In the genomic region with DNA sequence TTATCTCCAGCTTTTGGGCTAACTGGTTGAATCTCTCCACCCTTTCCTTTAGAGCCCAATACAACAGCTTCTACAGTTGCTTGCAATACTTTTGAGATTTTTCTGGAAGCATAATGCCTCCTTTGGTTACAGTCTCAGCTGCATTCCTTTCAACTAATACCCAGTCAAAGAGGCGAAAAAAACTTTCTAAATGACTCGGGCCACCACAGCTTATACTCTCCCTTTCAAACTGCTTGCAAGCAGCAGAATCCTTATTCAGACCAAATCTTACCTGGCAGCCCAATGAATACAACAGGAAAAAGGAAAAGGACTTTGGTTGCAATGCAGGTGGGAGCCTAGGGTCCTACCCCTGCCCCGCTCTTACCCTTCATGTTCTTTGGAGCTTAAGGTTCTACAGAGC, we compare ENCODE assay signal across 20 cellular contexts. TPM values are rescaled to one million over a fixed set of nuclear protein-coding genes. Genes with fewer than 3 reads are reported as not detected.
DNase-seq lines count a peak whose midpoint lies in the region; ATAC-seq and TF ChIP-seq lines count a peak whose summit lies in the region.
"Had no signal": no experiment of that assay in that cellular context is flagged by ENCODE, and none has a peak within 500 bp of the region (broad histone marks: within the 10 kb centered on the region; RNA-seq: fewer than 3 reads in every experiment).

No MANE protein-coding gene starts in this region.

- H3K27me3 Mint-ChIP-seq in activated CD4-positive, alpha-beta T cell treated with anti-CD3 and anti-CD28 coated beads for 36 hours = no peaks in the 10 kb centered on the region
- no peaks in the 10 kb centered on the region for H3K27me3 Mint-ChIP-seq in stimulated activated naive CD8-positive, alpha-beta T cell treated with anti-CD3 and anti-CD28 coated beads, Interleukin-15, Interleukin-2, amounts not matched to agents 100 ng/mL and 50 ng/mL, for 24 hours
- H3K27me3 Mint-ChIP-seq in activated naive CD8-positive, alpha-beta T cell treated with anti-CD3 and anti-CD28 coated beads, Interleukin-2, amount 50 U/mL, for 24 hours = no peaks in the 10 kb centered on the region
- H3K27me3 Mint-ChIP-seq in stimulated activated naive CD8-positive, alpha-beta T cell treated with anti-CD3 and anti-CD28 coated beads, Interleukin-15, amount 100 ng/mL, for 72 hours = no peaks in the 10 kb centered on the region
- peaks cover 4% of the 10 kb centered on the region for H3K27me3 Mint-ChIP-seq in H9 (ENCODE audit: low read depth)

- no peak overlapping the region for H3K4ac ChIP-seq in H9 (ENCODE audit: low read depth, low read length)

- H3K27me3 ChIP-seq in H9 (ENCODE audit: insufficient read depth, low read length) (no peaks in the 10 kb centered on the region), dorsolateral prefrontal cortex (peaks cover 0 to 74% (median 4%) of the 10 kb centered on the region in 45 donors)
- H3K27me3 ChIP-seq: BLaER1 treated with 17β-estradiol and CSF1 and Interleukin-3, amounts not matched to agents 10 nM and 100 nM had no signal

- no peaks in the 10 kb centered on the region for H3K79me2 ChIP-seq in H9 (ENCODE audit: insufficient read depth, low read length)

- no CpG with 5 or more reads among the region's 3 CpGs for WGBS in H9 (ENCODE audit: extremely low coverage, insufficient read length, low lambda C conversion rate)

- H3K4me3 Mint-ChIP-seq in activated CD4-positive, alpha-beta T cell treated with anti-CD3 and anti-CD28 coated beads for 36 hours = no peak overlapping the region
- peak overlapping the region; percentile 65 for H3K4me3 Mint-ChIP-seq in stimulated activated naive CD8-positive, alpha-beta T cell treated with anti-CD3 and anti-CD28 coated beads, Interleukin-15, Interleukin-2, amounts not matched to agents 100 ng/mL and 50 ng/mL, for 24 hours
- H3K4me3 Mint-ChIP-seq in activated naive CD8-positive, alpha-beta T cell treated with anti-CD3 and anti-CD28 coated beads, Interleukin-2, amount 50 U/mL, for 24 hours = peak overlapping the region; percentile 48
- H3K4me3 Mint-ChIP-seq in stimulated activated naive CD8-positive, alpha-beta T cell treated with anti-CD3 and anti-CD28 coated beads, Interleukin-15, amount 100 ng/mL, for 72 hours = peak overlapping the region; percentile 32 to 48
- H3K4me3 Mint-ChIP-seq in H9 = no peak overlapping the region

- H2BK12ac ChIP-seq in H9 (ENCODE audit: insufficient read length, low read depth, low read length) = no peak overlapping the region

- peaks cover 60% of the 10 kb centered on the region for H3K4me1 Mint-ChIP-seq in activated CD4-positive, alpha-beta T cell treated with anti-CD3 and anti-CD28 coated beads for 36 hours
- peaks cover 39% of the 10 kb centered on the region for H3K4me1 Mint-ChIP-seq in stimulated activated naive CD8-positive, alpha-beta T cell treated with anti-CD3 and anti-CD28 coated beads, Interleukin-15, Interleukin-2, amounts not matched to agents 100 ng/mL and 50 ng/mL, for 24 hours (ENCODE audit: low read depth)
- peaks cover 39% of the 10 kb centered on the region for H3K4me1 Mint-ChIP-seq in activated naive CD8-positive, alpha-beta T cell treated with anti-CD3 and anti-CD28 coated beads, Interleukin-2, amount 50 U/mL, for 24 hours
- H3K4me1 Mint-ChIP-seq in stimulated activated naive CD8-positive, alpha-beta T cell treated with anti-CD3 and anti-CD28 coated beads, Interleukin-15, amount 100 ng/mL, for 72 hours = peaks cover 52% of the 10 kb centered on the region
- H3K4me1 Mint-ChIP-seq in H9 = peaks cover 49 to 53% of the 10 kb centered on the region in 2 experiments

- no peak overlapping the region for H3K4me3 ChIP-seq in dorsolateral prefrontal cortex
- H3K4me3 ChIP-seq: BLaER1 treated with 17β-estradiol and CSF1 and Interleukin-3, amounts not matched to agents 10 nM and 100 nM had no signal

- intact Hi-C loops in activated CD4-positive, alpha-beta T cell treated with anti-CD3 and anti-CD28 coated beads for 36 hours (cut with DNase I, micrococcal nuclease) = loop anchor here in 1 of 2 experiments (1.0 kb wide), 1 partner anchor 47 kb away; no protein-coding TSS in a partner anchor
- intact Hi-C loops in dorsolateral prefrontal cortex (cut with DNase I) = no loop called here

- H4K5ac ChIP-seq in H9 (ENCODE audit: insufficient read length, low read depth, low read length) = no peak overlapping the region

- H3K9me3 Mint-ChIP-seq in activated CD4-positive, alpha-beta T cell treated with anti-CD3 and anti-CD28 coated beads for 36 hours (ENCODE audit: low read depth) = no peaks in the 10 kb centered on the region
- H3K9me3 Mint-ChIP-seq in stimulated activated naive CD8-positive, alpha-beta T cell treated with anti-CD3 and anti-CD28 coated beads, Interleukin-15, Interleukin-2, amounts not matched to agents 100 ng/mL and 50 ng/mL, for 24 hours = no peaks in the 10 kb centered on the region
- no peaks in the 10 kb centered on the region for H3K9me3 Mint-ChIP-seq in activated naive CD8-positive, alpha-beta T cell treated with anti-CD3 and anti-CD28 coated beads, Interleukin-2, amount 50 U/mL, for 24 hours
- H3K9me3 Mint-ChIP-seq in stimulated activated naive CD8-positive, alpha-beta T cell treated with anti-CD3 and anti-CD28 coated beads, Interleukin-15, amount 100 ng/mL, for 72 hours = no peaks in the 10 kb centered on the region
- no peaks in the 10 kb centered on the region; a peak in 2 of 5 replicates for H3K9me3 Mint-ChIP-seq in H9

- no peak overlapping the region for H2BK20ac ChIP-seq in H9 (ENCODE audit: low read depth, low read length, poor library complexity, severe bottlenecking)

- H3K27ac Mint-ChIP-seq in activated CD4-positive, alpha-beta T cell treated with anti-CD3 and anti-CD28 coated beads for 36 hours = peak overlapping the region; percentile 85
- peak overlapping the region; percentile 95 for H3K27ac Mint-ChIP-seq in stimulated activated naive CD8-positive, alpha-beta T cell treated with anti-CD3 and anti-CD28 coated beads, Interleukin-15, Interleukin-2, amounts not matched to agents 100 ng/mL and 50 ng/mL, for 24 hours
- no peak overlapping the region for H3K27ac Mint-ChIP-seq in activated naive CD8-positive, alpha-beta T cell treated with anti-CD3 and anti-CD28 coated beads, Interleukin-2, amount 50 U/mL, for 24 hours
- no peak overlapping the region for H3K27ac Mint-ChIP-seq in stimulated activated naive CD8-positive, alpha-beta T cell treated with anti-CD3 and anti-CD28 coated beads, Interleukin-15, amount 100 ng/mL, for 72 hours
- H3K27ac Mint-ChIP-seq in H9 = no peak overlapping the region

- H2AK5ac ChIP-seq in H9 (ENCODE audit: insufficient read length, low read length) = no peak overlapping the region

- H3T11ph ChIP-seq in H9 (ENCODE audit: low read length) = no peak overlapping the region

- H3K27ac ChIP-seq in H9 (ENCODE audit: insufficient read length, low read depth, low read length) (no peak overlapping the region), dorsolateral prefrontal cortex (no peak overlapping the region)

- H3K23ac ChIP-seq in H9 (ENCODE audit: insufficient read length, low read depth, low read length) = no peak overlapping the region

- H2BK5ac ChIP-seq in H9 (ENCODE audit: insufficient read length, low read length) = no peak overlapping the region

- no peak overlapping the region for H3K18ac ChIP-seq in H9 (ENCODE audit: insufficient read length, low read depth, low read length)

- H3K9me3 ChIP-seq in H9 (ENCODE audit: control insufficient read depth, low read depth, low read length) = no peaks in the 10 kb centered on the region
- H3K9me3 ChIP-seq: BLaER1 treated with 17β-estradiol and CSF1 and Interleukin-3, amounts not matched to agents 10 nM and 100 nM had no signal

- ATAC-seq in activated CD4-positive, alpha-beta T cell treated with anti-CD3 and anti-CD28 coated beads for 36 hours = peak; percentile 43
- ATAC-seq in stimulated activated naive CD8-positive, alpha-beta T cell treated with anti-CD3 and anti-CD28 coated beads, Interleukin-15, Interleukin-2, amounts not matched to agents 100 U/mL and 50 U/mL, for 24 hours = no peak
- ATAC-seq in activated naive CD8-positive, alpha-beta T cell treated with anti-CD3 and anti-CD28 coated beads, Interleukin-2, amount 50 U/mL, for 24 hours = no peak
- ATAC-seq in stimulated activated naive CD8-positive, alpha-beta T cell treated with anti-CD3 and anti-CD28 coated beads, Interleukin-15, amount 100 ng/mL, for 72 hours = peak; percentile 45

- no peak overlapping the region for H3K14ac ChIP-seq in H9 (ENCODE audit: insufficient read depth, low read length)

- TF ChIP-seq CTCF in H9 (conservative IDR thresholded peaks at IDR 0.05) (no peak), dorsolateral prefrontal cortex (IDR thresholded peaks at IDR 0.05 in 54 of 56, conservative IDR thresholded peaks at IDR 0.05 in 2 of 56; ENCODE audit: low read depth in 1 of 56, partially characterized antibody in 56 of 56) (no peak)

- no peaks in the 10 kb centered on the region for H4K20me1 ChIP-seq in H9 (ENCODE audit: control insufficient read depth, insufficient read depth, insufficient read length)
- H4K20me1 ChIP-seq: BLaER1 treated with 17β-estradiol and CSF1 and Interleukin-3, amounts not matched to agents 10 nM and 100 nM had no signal

- H2BK120ac ChIP-seq in H9 (ENCODE audit: low read depth, low read length, poor library complexity, severe bottlenecking) = no peak overlapping the region

- H3K9ac ChIP-seq in H9 (ENCODE audit: extremely low read depth, insufficient read length, low read length) = no peak overlapping the region

- H3K4me1 ChIP-seq in H9 (ENCODE audit: insufficient read depth, low read length) = peaks cover 27% of the 10 kb centered on the region

- H3K56ac ChIP-seq in H9 (ENCODE audit: insufficient read length, low read depth, low read length) = no peak overlapping the region

- no peak overlapping the region for H2AFZ ChIP-seq in H9 (ENCODE audit: low read length)

- H4K8ac ChIP-seq in H9 (replicated peaks; ENCODE audit: insufficient read length, low read depth, low read length) = no peak overlapping the region

- H3K23me2 ChIP-seq in H9 (ENCODE audit: insufficient read length, low read depth, low read length, poor library complexity, severe bottlenecking) = no peaks in the 10 kb centered on the region

- no peak overlapping the region for H4K91ac ChIP-seq in H9 (ENCODE audit: insufficient read length, low read depth, low read length)

- H2BK15ac ChIP-seq in H9 (ENCODE audit: low read depth, low read length) = no peak overlapping the region

- no peaks in the 10 kb centered on the region for H3K79me1 ChIP-seq in H9 (ENCODE audit: insufficient read depth, low read depth, low read length, poor library complexity, severe bottlenecking)

- POLR2A ChIA-PET in activated CD4-positive, alpha-beta T cell treated with anti-CD3 and anti-CD28 coated beads for 36 hours (lab: Charles Lee) = interaction anchor here (0.8 to 1.3 kb wide), 3 partner anchors 10 to 24 kb away, joined by 3 to 7 read pairs (median 5); no protein-coding TSS in a partner anchor

- H3K4me2 ChIP-seq in H9 (ENCODE audit: insufficient read depth, insufficient read length, low read length) = no peak overlapping the region

- CTCF ChIA-PET in activated CD4-positive, alpha-beta T cell treated with anti-CD3 and anti-CD28 coated beads for 36 hours (lab: Charles Lee) = interaction anchor here (0.6 to 2.6 kb wide), 5 partner anchors 10 to 87 kb away, joined by 3 to 22 read pairs (median 4); a partner anchor contains a TSS

- peaks cover 62% of the 10 kb centered on the region for H3K36me3 Mint-ChIP-seq in activated CD4-positive, alpha-beta T cell treated with anti-CD3 and anti-CD28 coated beads for 36 hours (ENCODE audit: low read depth)
- peaks cover 73% of the 10 kb centered on the region for H3K36me3 Mint-ChIP-seq in stimulated activated naive CD8-positive, alpha-beta T cell treated with anti-CD3 and anti-CD28 coated beads, Interleukin-15, Interleukin-2, amounts not matched to agents 100 ng/mL and 50 ng/mL, for 24 hours (ENCODE audit: low read depth)
- peaks cover 71% of the 10 kb centered on the region for H3K36me3 Mint-ChIP-seq in activated naive CD8-positive, alpha-beta T cell treated with anti-CD3 and anti-CD28 coated beads, Interleukin-2, amount 50 U/mL, for 24 hours (ENCODE audit: low read depth)
- H3K36me3 Mint-ChIP-seq in H9 (ENCODE audit: insufficient read depth in 1 of 3, low read depth in 3 of 3) = 0 out of 7 replicates have a peak, but pooled peaks cover 0 to 7% (median 0%) of the 10 kb centered on the region in 3 experiments

- DNase-seq in activated CD4-positive, alpha-beta T cell treated with anti-CD3 and anti-CD28 coated beads for 36 hours = no peak
- DNase-seq in activated CD4-positive, alpha-beta T cell treated with anti-CD3 and anti-CD28 coated beads for 4 hours = no peak
- no peak for DNase-seq in stimulated activated naive CD8-positive, alpha-beta T cell treated with anti-CD3 and anti-CD28 coated beads, Interleukin-15, Interleukin-2, amounts not matched to agents 100 U/mL and 50 U/mL, for 24 hours
- no peak for DNase-seq in activated naive CD8-positive, alpha-beta T cell treated with anti-CD3 and anti-CD28 coated beads, Interleukin-2, amount 50 U/mL, for 24 hours
- DNase-seq in stimulated activated naive CD8-positive, alpha-beta T cell treated with anti-CD3 and anti-CD28 coated beads, Interleukin-15, amount 100 ng/mL, for 72 hours = no peak
- no peak for DNase-seq in H9
- no peak for DNase-seq in dorsolateral prefrontal cortex
- DNase-seq: 8988T, Calu3, DMS79, NCI-H1048, NCI-H146, NCI-H2107, NCI-H345, NCI-H526 treated with DMSO at 0.1 percent for 48 hours had no signal

RNA-seq across cellular contexts. Expression of a gene that starts 15.8 kb away (rescaled TPM):
- 100 to 1,000 TPM; 168 to 193 TPM for total RNA-seq in activated CD4-positive, alpha-beta T cell treated with anti-CD3 and anti-CD28 coated beads for 36 hours
- 0.35 and 0.48 TPM in 2 replicates for total RNA-seq in H9 (2021)
- total RNA-seq in dorsolateral prefrontal cortex = 1 to 10 TPM in 54 of 120 experiments, under 1 TPM in 59, not detected in 7; 0.10 to 5.0 (median 0.98) TPM
- total RNA-seq: Calu3, G401, RPMI7951 had no signal

RNA-seq across cellular contexts. Expression of a gene that starts 32.6 kb away (rescaled TPM):
- not detected for total RNA-seq in activated CD4-positive, alpha-beta T cell treated with anti-CD3 and anti-CD28 coated beads for 36 hours
- total RNA-seq in H9 (2021) = not detected in 2 replicates
- total RNA-seq in dorsolateral prefrontal cortex = 100 to 1,000 TPM in 3 of 120 experiments, 10 to 100 TPM in 117; 23.2 to 106 (median 68.8) TPM
- total RNA-seq: Calu3, RPMI7951 had no signal

RNA-seq across cellular contexts. Expression of a gene that starts 43.1 kb away (rescaled TPM):
- total RNA-seq in activated CD4-positive, alpha-beta T cell treated with anti-CD3 and anti-CD28 coated beads for 36 hours = 10 to 100 TPM; 45.9 to 53.2 TPM
- total RNA-seq in H9 (2021) (2.1 and 2.6 TPM in 2 replicates), dorsolateral prefrontal cortex (1 to 10 TPM in 50 of 120 experiments, under 1 TPM in 70; 0.24 to 2.4 (median 0.86) TPM)
- total RNA-seq: G401 had no signal

RNA-seq across cellular contexts. Expression of a gene that starts 55.1 kb away (rescaled TPM):
- 10 to 100 TPM; 26.7 to 30.1 TPM for total RNA-seq in activated CD4-positive, alpha-beta T cell treated with anti-CD3 and anti-CD28 coated beads for 36 hours
- 0.26 and 0.55 TPM in 2 replicates for total RNA-seq in H9 (2021)
- total RNA-seq in dorsolateral prefrontal cortex = 10 to 100 TPM in 11 of 120 experiments, 1 to 10 TPM in 98, under 1 TPM in 10, not detected in 1; 0.48 to 22.0 (median 4.5) TPM
- total RNA-seq: G401, OCI-LY7 had no signal

RNA-seq across cellular contexts. Expression of a gene that starts 56.4 kb away (rescaled TPM):
- total RNA-seq in activated CD4-positive, alpha-beta T cell treated with anti-CD3 and anti-CD28 coated beads for 36 hours = under 1 TPM; 0.26 to 0.27 TPM
- 1.6 and 1.9 TPM in 2 replicates for total RNA-seq in H9 (2021)
- 100 to 1,000 TPM in 7 of 120 experiments, 10 to 100 TPM in 113; 16.9 to 139 (median 69.6) TPM for total RNA-seq in dorsolateral prefrontal cortex
- total RNA-seq: Calu3, G401, OCI-LY7, RPMI7951 had no signal

Comparison
In these comparisons a context has a peak if more than half of its experiments do, and no peak if none do; other contexts are left out.
1. ATAC-seq: peak in activated CD4-positive, alpha-beta T cell treated with anti-CD3 and anti-CD28 coated beads for 36 hours (single experiment) and stimulated activated naive CD8-positive, alpha-beta T cell treated with anti-CD3 and anti-CD28 coated beads, Interleukin-15, amount 100 ng/mL, for 72 hours (single experiment); none in stimulated activated naive CD8-positive, alpha-beta T cell treated with anti-CD3 and anti-CD28 coated beads, Interleukin-15, Interleukin-2, amounts not matched to agents 100 U/mL and 50 U/mL, for 24 hours (single experiment) and activated naive CD8-positive, alpha-beta T cell treated with anti-CD3 and anti-CD28 coated beads, Interleukin-2, amount 50 U/mL, for 24 hours (single experiment).
2. H3K27ac Mint-ChIP-seq: peak in activated CD4-positive, alpha-beta T cell treated with anti-CD3 and anti-CD28 coated beads for 36 hours (single experiment) and stimulated activated naive CD8-positive, alpha-beta T cell treated with anti-CD3 and anti-CD28 coated beads, Interleukin-15, Interleukin-2, amounts not matched to agents 100 ng/mL and 50 ng/mL, for 24 hours (single experiment); none in activated naive CD8-positive, alpha-beta T cell treated with anti-CD3 and anti-CD28 coated beads, Interleukin-2, amount 50 U/mL, for 24 hours (single experiment), stimulated activated naive CD8-positive, alpha-beta T cell treated with anti-CD3 and anti-CD28 coated beads, Interleukin-15, amount 100 ng/mL, for 72 hours (0 of 2) and H9 (0 of 3).
3. H3K4me3 Mint-ChIP-seq: peak in stimulated activated naive CD8-positive, alpha-beta T cell treated with anti-CD3 and anti-CD28 coated beads, Interleukin-15, Interleukin-2, amounts not matched to agents 100 ng/mL and 50 ng/mL, for 24 hours (single experiment), activated naive CD8-positive, alpha-beta T cell treated with anti-CD3 and anti-CD28 coated beads, Interleukin-2, amount 50 U/mL, for 24 hours (single experiment) and stimulated activated naive CD8-positive, alpha-beta T cell treated with anti-CD3 and anti-CD28 coated beads, Interleukin-15, amount 100 ng/mL, for 72 hours (2 of 2); none in activated CD4-positive, alpha-beta T cell treated with anti-CD3 and anti-CD28 coated beads for 36 hours (single experiment) and H9 (0 of 2).
4. RNA of a gene that starts 15.8 kb away (total RNA-seq): 168 to 193 TPM in activated CD4-positive, alpha-beta T cell treated with anti-CD3 and anti-CD28 coated beads for 36 hours; 0.10 to 5.0 TPM in dorsolateral prefrontal cortex and 0.35 to 0.48 TPM in H9; every median in the first group is over 10 times any median in the second.
5. RNA of a gene that starts 32.6 kb away (total RNA-seq): 23.2 to 106 TPM in dorsolateral prefrontal cortex; not detected in H9 and not detected in activated CD4-positive, alpha-beta T cell treated with anti-CD3 and anti-CD28 coated beads for 36 hours; every median in the first group is over 10 times any median in the second.
6. RNA of a gene that starts 43.1 kb away (total RNA-seq): 45.9 to 53.2 TPM in activated CD4-positive, alpha-beta T cell treated with anti-CD3 and anti-CD28 coated beads for 36 hours; 2.1 to 2.6 TPM in H9 and 0.24 to 2.4 TPM in dorsolateral prefrontal cortex; every median in the first group is over 10 times any median in the second.